2 cellular contexts compared by ENCODE assay signal in the genomic region with DNA sequence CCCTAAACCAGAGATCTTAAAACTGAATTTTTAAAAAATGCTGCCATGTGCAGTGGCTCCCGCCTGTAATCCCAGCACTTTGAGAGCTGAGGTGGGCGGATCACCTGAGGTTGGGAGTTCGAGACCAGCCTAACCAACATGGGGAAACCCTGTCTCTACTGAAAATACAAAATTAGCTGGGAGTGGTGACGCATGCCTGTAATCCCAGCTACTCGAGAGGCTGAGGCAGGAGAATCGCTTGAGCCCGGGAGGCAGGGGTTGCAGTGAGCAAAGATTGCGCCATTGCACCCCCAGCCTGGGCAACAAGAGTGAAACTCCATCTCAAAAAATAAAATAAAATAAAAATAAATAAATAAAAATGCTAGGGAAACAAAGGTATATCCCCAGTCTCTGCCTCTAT. TPM values are rescaled to one million over a fixed set of nuclear protein-coding genes. Genes with fewer than 3 reads are reported as not detected.
"Had no signal": no experiment of that assay in that cellular context is flagged by ENCODE, and none has a peak within 500 bp of the region (broad histone marks: within the 10 kb centered on the region; RNA-seq: fewer than 3 reads in every experiment).

No MANE protein-coding gene starts in this region.

RNA-seq across cellular contexts. Expression of a gene that starts 43.6 kb away (rescaled TPM):
- total RNA-seq: naive thymus-derived CD8-positive, alpha-beta T cell had no signal
- polyA plus RNA-seq: naive thymus-derived CD4-positive, alpha-beta T cell had no signal
